ENCODE assay signal across 9 cellular contexts in the genomic region with DNA sequence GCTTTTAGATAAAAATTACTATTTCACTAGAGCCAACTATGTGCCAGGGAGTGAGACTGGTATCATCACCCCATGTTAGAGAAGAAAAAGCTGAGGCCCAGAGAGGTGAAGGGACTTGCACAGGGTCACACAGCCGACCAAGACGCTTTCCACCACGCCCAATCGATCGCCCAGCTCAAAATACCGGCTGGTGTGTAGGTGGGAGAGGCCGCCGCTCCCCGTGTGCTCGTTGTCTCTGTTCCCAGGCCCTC. TPM values are rescaled to one million over a fixed set of nuclear protein-coding genes. Genes with fewer than 3 reads are reported as not detected.
DNase-seq lines count a peak whose midpoint lies in the region; ATAC-seq, FAIRE-seq and TF ChIP-seq lines count a peak whose summit lies in the region.
"Had no signal": no experiment of that assay in that cellular context is flagged by ENCODE, and none has a peak within 500 bp of the region (broad histone marks: within the 10 kb centered on the region; RNA-seq: fewer than 3 reads in every experiment).

No MANE protein-coding gene starts in this region.

- DNase-seq in Calu3: no peak
- DNase-seq in SJCRH30: no peak
- no peak for DNase-seq in epithelial cell of proximal tubule (ENCODE audit: low read depth)
- no peak for DNase-seq in pancreas
- no peak for DNase-seq in stimulated activated CD4-positive, alpha-beta T cell treated with anti-CD3 and anti-CD28 coated beads, Interleukin-4, amount 100 ng/mL, for 4 hours
- no peak for DNase-seq in NAMALWA (ENCODE audit: low spot score)
- no peak for DNase-seq in NCI-H446 treated with DMSO at 0.1 percent for 48 hours (lab: John Stamatoyannopoulos, UW)

- no peak for FAIRE-seq in pancreas (lab: Jason Lieb, UNC)

- H3K27me3 Mint-ChIP-seq in Calu3 (ENCODE audit: unreplicated experiment): no peaks in the 10 kb centered on the region

- intact Hi-C loops in Calu3 (cut with micrococcal nuclease; ENCODE audit: unreplicated experiment) (no loop called here), pancreas (cut with DNase I) (no loop called here)

- H3K27ac ChIP-seq in SJCRH30 (peak overlapping the region; percentile 4; the same call in 1 of the 2 replicates), pancreas (no peak overlapping the region)

- H3K9me3 ChIP-seq in SJCRH30 (replicated peaks) (no peaks in the 10 kb centered on the region), pancreas (no peaks in the 10 kb centered on the region)

- no peaks in the 10 kb centered on the region for H3K36me3 ChIP-seq in SJCRH30
- H3K36me3 ChIP-seq in pancreas: no peaks in the 10 kb centered on the region

- BruUV-seq in Calu3 (replicated peaks; lab: Mats Ljungman, UMichigan): no TSS peak

- H3K4me1 ChIP-seq in SJCRH30: 0 out of 2 replicates have a peak, but pooled peaks cover 4% of the 10 kb centered on the region
- peaks cover 0 to 4% (median 0%) of the 10 kb centered on the region in 3 donors for H3K4me1 ChIP-seq in pancreas

- H3K4me3 Mint-ChIP-seq in Calu3 (ENCODE audit: low read depth, unreplicated experiment): peak overlapping the region; percentile 75

- TF ChIP-seq CTCF in Calu3 (IDR thresholded peaks at IDR 0.05; ENCODE audit: unreplicated experiment) (no peak), epithelial cell of proximal tubule (conservative IDR thresholded peaks at IDR 0.05; ENCODE audit: low read depth, low read length) (no peak), pancreas (IDR thresholded peaks at IDR 0.05) (no peak)

- peak overlapping the region; percentile 44 for H3K27ac Mint-ChIP-seq in Calu3 (ENCODE audit: unreplicated experiment)

- 1 to 3% methylated on average over 10 of the region's 10 CpGs for WGBS in pancreas, 2 donors

- H3K4me1 Mint-ChIP-seq in Calu3 (ENCODE audit: low read depth, unreplicated experiment): peaks cover 12% of the 10 kb centered on the region

- CTCF ChIA-PET in Calu3 (lab: Charles Lee): no interaction called here

- no peak for ATAC-seq in pancreas
- no peak for ATAC-seq in GM18868 (IDR thresholded peaks at IDR 0.05; ENCODE audit: unreplicated experiment)

- H3K27me3 ChIP-seq in SJCRH30 (0 out of 2 replicates have a peak, but pooled peaks cover 2% of the 10 kb centered on the region), pancreas (peaks cover 0 to 4% (median 0%) of the 10 kb centered on the region in 4 donors)

- peaks cover 14% of the 10 kb centered on the region for H3K36me3 Mint-ChIP-seq in Calu3 (ENCODE audit: insufficient read depth, unreplicated experiment)

- H3K9me3 Mint-ChIP-seq in Calu3 (ENCODE audit: low read depth, unreplicated experiment): no peaks in the 10 kb centered on the region

- peak overlapping the region; percentile 61 for H3K4me3 ChIP-seq in SJCRH30
- peak overlapping the region; percentile 77 for H3K4me3 ChIP-seq in epithelial cell of proximal tubule (ENCODE audit: low read depth, low read length)
- peak overlapping the region; percentile 72 to 90 (median 81) for H3K4me3 ChIP-seq in pancreas

RNA-seq across cellular contexts. Expression of gene SNPH, which starts 0.3 kb away (rescaled TPM):
- 2.0 and 2.4 TPM in 2 replicates for total RNA-seq in Calu3 (2022)
- 2.9 and 3.0 TPM in 2 replicates for total RNA-seq in SJCRH30 (2014; rRNA removed; shearing (Covaris generic))
- 4.6 and 7.2 TPM in 2 replicates for total RNA-seq in epithelial cell of proximal tubule
- total RNA-seq in pancreas: 1 to 10 TPM; 1.1 to 2.7 (median 2.2) TPM
- 1 to 10 TPM; 3.6 to 4.3 TPM for polyA plus RNA-seq in pancreas

RNA-seq across cellular contexts. Expression of gene RAD21L1, which starts 40.0 kb away (rescaled TPM):
- total RNA-seq in Calu3 (2022) (not detected in 2 replicates), epithelial cell of proximal tubule (0.06 and 1.2 TPM in 2 replicates), pancreas (not detected)
- total RNA-seq in SJCRH30 (2014; rRNA removed; shearing (Covaris generic)): 0.28 TPM in 1 of 2 replicates, not detected in the other
- polyA plus RNA-seq in pancreas: not detected
- total RNA-seq: dermis microvascular lymphatic vessel endothelial cell had no signal
